In genomic region chr19:4375620-4376228, GRCh38 we compare ENCODE assay signal across 1 cellular context.
TF ChIP-seq lines count a peak whose summit lies in the region.

No MANE protein-coding gene starts in this region.

TF ChIP-seq in K562, 482 proteins besides CTCF, POLR2A, EP300 and RAD21 (continued from another document and continues in another):
- TF ChIP-seq, protein P1, sequence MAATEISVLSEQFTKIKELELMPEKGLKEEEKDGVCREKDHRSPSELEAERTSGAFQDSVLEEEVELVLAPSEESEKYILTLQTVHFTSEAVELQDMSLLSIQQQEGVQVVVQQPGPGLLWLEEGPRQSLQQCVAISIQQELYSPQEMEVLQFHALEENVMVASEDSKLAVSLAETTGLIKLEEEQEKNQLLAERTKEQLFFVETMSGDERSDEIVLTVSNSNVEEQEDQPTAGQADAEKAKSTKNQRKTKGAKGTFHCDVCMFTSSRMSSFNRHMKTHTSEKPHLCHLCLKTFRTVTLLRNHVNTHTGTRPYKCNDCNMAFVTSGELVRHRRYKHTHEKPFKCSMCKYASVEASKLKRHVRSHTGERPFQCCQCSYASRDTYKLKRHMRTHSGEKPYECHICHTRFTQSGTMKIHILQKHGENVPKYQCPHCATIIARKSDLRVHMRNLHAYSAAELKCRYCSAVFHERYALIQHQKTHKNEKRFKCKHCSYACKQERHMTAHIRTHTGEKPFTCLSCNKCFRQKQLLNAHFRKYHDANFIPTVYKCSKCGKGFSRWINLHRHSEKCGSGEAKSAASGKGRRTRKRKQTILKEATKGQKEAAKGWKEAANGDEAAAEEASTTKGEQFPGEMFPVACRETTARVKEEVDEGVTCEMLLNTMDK (IDR thresholded peaks at IDR 0.05; ENCODE audit: borderline replicate concordance, insufficient read depth, low read depth, low read length, poor library complexity, severe bottlenecking): peak; percentile 17
- TF ChIP-seq STAG1 (CRISPR knock-in tag; IDR thresholded peaks at IDR 0.05; ENCODE audit: borderline replicate concordance): no peak
- no peak for TF ChIP-seq ZNF445 (CRISPR knock-in tag; IDR thresholded peaks at IDR 0.05; ENCODE audit: low read depth)
- no peak for TF ChIP-seq C11orf30 (IDR thresholded peaks at IDR 0.05; ENCODE audit: low read depth)
- no peak for TF ChIP-seq SRSF7 (optimal IDR thresholded peaks at IDR 0.05; ENCODE audit: low read depth, low read length)
- TF ChIP-seq IRF1 (CRISPR knock-in tag; IDR thresholded peaks at IDR 0.05; ENCODE audit: borderline replicate concordance): no peak
- TF ChIP-seq ERF (CRISPR knock-in tag; IDR thresholded peaks at IDR 0.05): no peak
- no peak for TF ChIP-seq ZZZ3 (IDR thresholded peaks at IDR 0.05)
- no peak for TF ChIP-seq IFI16 (CRISPR knock-in tag; IDR thresholded peaks at IDR 0.05)
- TF ChIP-seq ATF7 (IDR thresholded peaks at IDR 0.05): peak; percentile 99
- TF ChIP-seq MYBL2 (IDR thresholded peaks at IDR 0.05; ENCODE audit: low read depth): no peak
- no peak for TF ChIP-seq MYBL2 (CRISPR knock-in tag; IDR thresholded peaks at IDR 0.05; ENCODE audit: borderline replicate concordance)
- TF ChIP-seq, protein P2, sequence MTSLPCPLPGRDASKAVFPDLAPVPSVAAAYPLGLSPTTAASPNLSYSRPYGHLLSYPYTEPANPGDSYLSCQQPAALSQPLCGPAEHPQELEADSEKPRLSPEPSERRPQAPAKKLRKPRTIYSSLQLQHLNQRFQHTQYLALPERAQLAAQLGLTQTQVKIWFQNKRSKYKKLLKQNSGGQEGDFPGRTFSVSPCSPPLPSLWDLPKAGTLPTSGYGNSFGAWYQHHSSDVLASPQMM (CRISPR knock-in tag; IDR thresholded peaks at IDR 0.05): no peak
- no peak for TF ChIP-seq TOE1 (IDR thresholded peaks at IDR 0.05; ENCODE audit: borderline replicate concordance)
- TF ChIP-seq TOE1 (CRISPR knock-in tag; IDR thresholded peaks at IDR 0.05; ENCODE audit: borderline replicate concordance, low read depth): no peak
- no peak for TF ChIP-seq ARHGAP35 (IDR thresholded peaks at IDR 0.05; ENCODE audit: partially characterized antibody)
- no peak for TF ChIP-seq TSC22D4 (tag; IDR thresholded peaks at IDR 0.05)
- no peak for TF ChIP-seq GABPA (tag; conservative IDR thresholded peaks at IDR 0.05; ENCODE audit: low read depth)
- no peak for TF ChIP-seq TAF9B (IDR thresholded peaks at IDR 0.05; ENCODE audit: partially characterized antibody)
- TF ChIP-seq ILK (tag; IDR thresholded peaks at IDR 0.05; ENCODE audit: borderline replicate concordance, low read depth): no peak
- TF ChIP-seq, protein P3, sequence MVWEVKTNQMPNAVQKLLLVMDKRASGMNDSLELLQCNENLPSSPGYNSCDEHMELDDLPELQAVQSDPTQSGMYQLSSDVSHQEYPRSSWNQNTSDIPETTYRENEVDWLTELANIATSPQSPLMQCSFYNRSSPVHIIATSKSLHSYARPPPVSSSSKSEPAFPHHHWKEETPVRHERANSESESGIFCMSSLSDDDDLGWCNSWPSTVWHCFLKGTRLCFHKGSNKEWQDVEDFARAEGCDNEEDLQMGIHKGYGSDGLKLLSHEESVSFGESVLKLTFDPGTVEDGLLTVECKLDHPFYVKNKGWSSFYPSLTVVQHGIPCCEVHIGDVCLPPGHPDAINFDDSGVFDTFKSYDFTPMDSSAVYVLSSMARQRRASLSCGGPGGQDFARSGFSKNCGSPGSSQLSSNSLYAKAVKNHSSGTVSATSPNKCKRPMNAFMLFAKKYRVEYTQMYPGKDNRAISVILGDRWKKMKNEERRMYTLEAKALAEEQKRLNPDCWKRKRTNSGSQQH (CRISPR knock-in tag; IDR thresholded peaks at IDR 0.05): no peak
- TF ChIP-seq SMARCA4 (IDR thresholded peaks at IDR 0.05): peak; percentile 93
- TF ChIP-seq BMI1 (IDR thresholded peaks at IDR 0.05; ENCODE audit: low read length): no peak
- no peak for TF ChIP-seq PRDM10 (IDR thresholded peaks at IDR 0.05; ENCODE audit: partially characterized antibody)
- no peak for TF ChIP-seq TFE3 (CRISPR knock-in tag; IDR thresholded peaks at IDR 0.05)
- peak; percentile 94 for TF ChIP-seq CEBPG (CRISPR knock-in tag; IDR thresholded peaks at IDR 0.05)
- TF ChIP-seq CEBPG (tag; conservative IDR thresholded peaks at IDR 0.05 in 1 of 2, IDR thresholded peaks at IDR 0.05 in 1 of 2): peak; percentile 77 to 84
- TF ChIP-seq FOXK1 (CRISPR knock-in tag; IDR thresholded peaks at IDR 0.05; ENCODE audit: borderline replicate concordance): no peak
- peak; percentile 30; the same call in 1 of the 2 replicates for TF ChIP-seq ZNF175 (CRISPR knock-in tag; IDR thresholded peaks at IDR 0.05; ENCODE audit: low read depth)
- no peak for TF ChIP-seq ESRRB (CRISPR knock-in tag; IDR thresholded peaks at IDR 0.05; ENCODE audit: borderline replicate concordance)
- no peak for TF ChIP-seq ZNF408 (CRISPR knock-in tag; IDR thresholded peaks at IDR 0.05; ENCODE audit: low read depth)
- no peak for TF ChIP-seq KHSRP (IDR thresholded peaks at IDR 0.05)
- no peak for TF ChIP-seq ZNF830 (CRISPR knock-in tag; IDR thresholded peaks at IDR 0.05)
- TF ChIP-seq KLF13 (tag; IDR thresholded peaks at IDR 0.05; ENCODE audit: borderline replicate concordance, low read depth): no peak
- TF ChIP-seq KAT2B (IDR thresholded peaks at IDR 0.05; ENCODE audit: low read depth, low read length): no peak
- no peak for TF ChIP-seq ZNF57 (CRISPR knock-in tag; IDR thresholded peaks at IDR 0.05)
- no peak for TF ChIP-seq NUFIP1 (IDR thresholded peaks at IDR 0.05; ENCODE audit: partially characterized antibody)
- TF ChIP-seq E2F1 (CRISPR knock-in tag; IDR thresholded peaks at IDR 0.05): no peak
- no peak for TF ChIP-seq ZNF133 (CRISPR knock-in tag; IDR thresholded peaks at IDR 0.05)
- TF ChIP-seq POLR2B (IDR thresholded peaks at IDR 0.05; ENCODE audit: low read depth, partially characterized antibody): no peak
- TF ChIP-seq KDM1A (IDR thresholded peaks at IDR 0.05): no peak
- no peak for TF ChIP-seq CHD2 (IDR thresholded peaks at IDR 0.05; ENCODE audit: low read depth, low read length)
- no peak for TF ChIP-seq EWSR1 (IDR thresholded peaks at IDR 0.05; ENCODE audit: borderline replicate concordance, low read depth, partially characterized antibody)
- no peak for TF ChIP-seq POLR3G (IDR thresholded peaks at IDR 0.05; ENCODE audit: extremely low read depth, insufficient read length, insufficient replicate concordance)
- TF ChIP-seq RBBP5 (IDR thresholded peaks at IDR 0.05; ENCODE audit: borderline replicate concordance, insufficient read depth, low read length, poor library complexity, severe bottlenecking): no peak
- TF ChIP-seq ZEB2 (IDR thresholded peaks at IDR 0.05): no peak; the same call in 1 of the 2 replicates
- peak; percentile 76 for TF ChIP-seq CREB1 (IDR thresholded peaks at IDR 0.05)
- peak; percentile 85 for TF ChIP-seq CREB1 (CRISPR knock-in tag; IDR thresholded peaks at IDR 0.05)
- TF ChIP-seq JUND (IDR thresholded peaks at IDR 0.05; ENCODE audit: borderline replicate concordance, low read depth, low read length): peak; percentile 99
- peak; percentile 99 for TF ChIP-seq JUND (tag; IDR thresholded peaks at IDR 0.05; ENCODE audit: borderline replicate concordance, low read depth, low read length)
- TF ChIP-seq GATAD2A (IDR thresholded peaks at IDR 0.05): no peak; the same call in 1 of the 2 replicates
- no peak for TF ChIP-seq EZH2 (IDR thresholded peaks at IDR 0.05; ENCODE audit: borderline replicate concordance, low read depth, low read length)
- TF ChIP-seq TEAD1 (CRISPR knock-in tag; IDR thresholded peaks at IDR 0.05): 0 out of 4 replicates have a peak, but pooled peaks of 1 of the 2 experiments have one; percentile 60
- no peak for TF ChIP-seq NCOA4 (IDR thresholded peaks at IDR 0.05; ENCODE audit: partially characterized antibody)
- no peak for TF ChIP-seq DDX20 (tag; IDR thresholded peaks at IDR 0.05; ENCODE audit: low read depth)
